8 cellular contexts compared by ENCODE assay signal in the genomic region with DNA sequence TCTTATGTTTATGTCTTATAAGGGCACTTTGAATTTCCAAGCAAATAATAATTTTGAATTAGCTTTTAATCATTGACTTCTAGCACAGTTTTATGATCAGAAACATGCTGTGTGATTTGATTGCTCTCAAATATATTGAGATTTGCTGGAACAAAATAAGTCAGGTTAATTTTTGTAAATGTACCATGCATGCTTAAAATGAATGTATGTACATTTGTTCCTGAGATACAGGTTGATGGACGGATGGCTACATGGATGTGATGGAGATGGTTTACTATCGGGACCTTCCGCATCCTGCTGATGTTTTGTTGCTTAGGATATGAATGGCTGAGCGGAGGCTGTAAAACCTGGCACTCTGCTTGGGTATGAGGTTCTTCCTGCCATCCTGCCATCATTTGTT. TPM values are rescaled to one million over a fixed set of nuclear protein-coding genes. Genes with fewer than 3 reads are reported as not detected.
DNase-seq lines count a peak whose midpoint lies in the region; ATAC-seq and TF ChIP-seq lines count a peak whose summit lies in the region.
"Not testable (repeated sequence)": the region's sequence is repeated elsewhere in the genome, so short reads cannot be mapped to it uniquely, and the experiment has no call there.

TSS of gene NPIPA1 (plus strand) at position 301 of the 400 bp plus-strand sequence. CDS start at position 301, 0 bp downstream.

- not testable (repeated sequence) for H3K36me3 Mint-ChIP-seq in activated CD8-positive, alpha-beta T cell treated with anti-CD3 and anti-CD28 coated beads for 36 hours (ENCODE audit: low read depth); neural crest cell (ENCODE audit: low read depth)

- not testable (repeated sequence) for BruUV-seq in A673 (replicated peaks; lab: Mats Ljungman, UMichigan)

- TF ChIP-seq CTCF in A673 (conservative IDR thresholded peaks at IDR 0.05; ENCODE audit: low read depth, low read length); activated CD8-positive, alpha-beta T cell treated with anti-CD3 and anti-CD28 coated beads for 36 hours (IDR thresholded peaks at IDR 0.05); breast epithelium (IDR thresholded peaks at IDR 0.05); fibroblast of villous mesenchyme (IDR thresholded peaks at IDR 0.05; ENCODE audit: insufficient read depth, low read depth, low read length); neural crest cell (conservative IDR thresholded peaks at IDR 0.05); stomach (IDR thresholded peaks at IDR 0.05): not testable (repeated sequence)

- H3K9me3 ChIP-seq in A673 (ENCODE audit: low read depth, low read length, poor library complexity, severe bottlenecking); breast epithelium; stomach: not testable (repeated sequence)

- not testable (repeated sequence) for H3K4me1 ChIP-seq in A673 (ENCODE audit: insufficient read depth, low read length, poor library complexity, severe bottlenecking); breast epithelium; stomach

- H3K9me3 Mint-ChIP-seq in activated CD8-positive, alpha-beta T cell treated with anti-CD3 and anti-CD28 coated beads for 36 hours; neural crest cell: not testable (repeated sequence)

- not testable (repeated sequence) for TF ChIP-seq EP300 in stomach (IDR thresholded peaks at IDR 0.05)

- not testable (repeated sequence) for H3K4me3 ChIP-seq in A673 (ENCODE audit: low read depth, low read length, poor library complexity, severe bottlenecking); breast epithelium; fibroblast of villous mesenchyme (ENCODE audit: low read depth, low read length); stomach

- not testable (repeated sequence) for H3K4me1 Mint-ChIP-seq in activated CD8-positive, alpha-beta T cell treated with anti-CD3 and anti-CD28 coated beads for 36 hours (ENCODE audit: low read depth); neural crest cell

- not testable (repeated sequence) for ATAC-seq in activated CD8-positive, alpha-beta T cell treated with anti-CD3 and anti-CD28 coated beads for 36 hours; left colon

- not testable (repeated sequence) for DNase-seq in A673 (ENCODE audit: low spot score); NCI-H460 (ENCODE audit: extremely low read depth, low read depth); activated CD8-positive, alpha-beta T cell treated with anti-CD3 and anti-CD28 coated beads for 36 hours; breast epithelium (ENCODE audit: low spot score in 2 of 2); fibroblast of villous mesenchyme (ENCODE audit: low read depth); left colon; neural crest cell (ENCODE audit: low read depth, low spot score); stomach

- not testable (repeated sequence) for H3K27me3 Mint-ChIP-seq in activated CD8-positive, alpha-beta T cell treated with anti-CD3 and anti-CD28 coated beads for 36 hours; neural crest cell (ENCODE audit: low read depth)

- TF ChIP-seq POLR2A in breast epithelium (IDR thresholded peaks at IDR 0.05); stomach (IDR thresholded peaks at IDR 0.05): not testable (repeated sequence)

- H3K27ac ChIP-seq in A673 (ENCODE audit: low read depth, low read length, poor library complexity, severe bottlenecking); breast epithelium; stomach: not testable (repeated sequence)

- POLR2A ChIA-PET in A673 (lab: Charles Lee; ENCODE audit: low non-redundant PET); activated CD8-positive, alpha-beta T cell treated with anti-CD3 and anti-CD28 coated beads for 36 hours (lab: Charles Lee): not testable (repeated sequence)

- intact Hi-C loops in A673 (cut with micrococcal nuclease; ENCODE audit: unreplicated experiment); activated CD8-positive, alpha-beta T cell treated with anti-CD3 and anti-CD28 coated beads for 36 hours (cut with micrococcal nuclease); breast epithelium (cut with DNase I; ENCODE audit: low total_unique reads); left colon (cut with DNase I, micrococcal nuclease); stomach (cut with DNase I; ENCODE audit: low total_unique reads): not testable (repeated sequence)

- H3K27ac Mint-ChIP-seq in activated CD8-positive, alpha-beta T cell treated with anti-CD3 and anti-CD28 coated beads for 36 hours; neural crest cell (ENCODE audit: unreplicated experiment): not testable (repeated sequence)

- CTCF ChIA-PET in A673 (lab: Charles Lee); activated CD8-positive, alpha-beta T cell treated with anti-CD3 and anti-CD28 coated beads for 36 hours (lab: Charles Lee): not testable (repeated sequence)

- no CpG with 5 or more reads among the region's 4 CpGs for WGBS in stomach, 5 donors

- not testable (repeated sequence) for H3K27me3 ChIP-seq in A673 (replicated peaks; ENCODE audit: insufficient read depth, low read depth, low read length, poor library complexity); breast epithelium; stomach

- not testable (repeated sequence) for H3K36me3 ChIP-seq in A673 (ENCODE audit: insufficient read depth, low read length, poor library complexity, severe bottlenecking); breast epithelium
- H3K36me3 ChIP-seq in stomach, result peaks cover 0 to 12% (median 9%) of the 10 kb centered on the region in 4 donors

- H3K4me3 Mint-ChIP-seq in activated CD8-positive, alpha-beta T cell treated with anti-CD3 and anti-CD28 coated beads for 36 hours; neural crest cell: not testable (repeated sequence)

RNA-seq across cellular contexts. Expression of gene NPIPA1, which starts in this region (rescaled TPM):
- total RNA-seq in A673 (2021) (161 and 178 TPM in 2 replicates), breast epithelium (10 to 100 TPM; 61.0 to 82.9 (median 77.1) TPM), fibroblast of villous mesenchyme (30.9 and 39.3 TPM in 2 replicates), left colon (10 to 100 TPM; 54.7 to 73.6 TPM), neural crest cell (171 and 176 TPM in 2 replicates), stomach (100 to 1,000 TPM in 2 of 5 donors, 10 to 100 TPM in 3; 64.5 to 182 (median 78.8) TPM)
- total RNA-seq in NCI-H460 (2014; rRNA removed; shearing (Covaris generic)), result 50.9 and 74.7 TPM in 2 replicates
- 235 and 296 TPM in 2 replicates for polyA plus RNA-seq in NCI-H460 (2014; cell fraction: nucleus; rRNA removed)
- 10 to 100 TPM; 76.9 to 77.3 TPM for total RNA-seq in activated CD8-positive, alpha-beta T cell treated with anti-CD3 and anti-CD28 coated beads for 36 hours
- polyA plus RNA-seq in stomach, result 100 to 1,000 TPM in 1 of 3 donors, 10 to 100 TPM in 2; 33.9 to 114 (median 43.1) TPM
